ENCODE assay signal across 19 cellular contexts in genomic region chr13:81140675-81141074, GRCh38.
"Had no signal": no experiment of that assay in that cellular context is flagged by ENCODE, and none has a peak within 500 bp of the region (broad histone marks: within the 10 kb centered on the region; RNA-seq: fewer than 3 reads in every experiment).

No MANE protein-coding gene starts in this region.

- H3K9me3 ChIP-seq: adrenal gland, mucosa of descending colon, upper lobe of right lung had no signal

- H3K4me1 ChIP-seq: adrenal gland, upper lobe of right lung had no signal

- H3K4me1 Mint-ChIP-seq: activated CD4-positive, alpha-beta T cell treated with anti-CD3 and anti-CD28 coated beads for 36 hours; naive B cell had no signal

- DNase-seq: activated CD4-positive, alpha-beta memory T cell treated with anti-CD3 and anti-CD28 coated beads for 36 hours; activated CD4-positive, alpha-beta T cell treated with anti-CD3 and anti-CD28 coated beads for 36 hours; activated gamma-delta T cell treated with Interleukin-2 at 50 U/mL for 16 hours; activated T-cell treated with anti-CD3 and anti-CD28 coated beads for 4 hours; adrenal gland; effector memory CD4-positive, alpha-beta T cell; foreskin fibroblast; hippocampal formation; kidney; mucosa of descending colon; naive B cell; retina; stimulated activated CD8-positive, alpha-beta memory T cell treated with anti-CD3 and anti-CD28 coated beads, Interleukin-4, amount 100 ng/mL, for 48 hours; stimulated activated naive CD4-positive, alpha-beta T cell; SW 1271; upper lobe of right lung had no signal

- H3K27ac Mint-ChIP-seq: activated CD4-positive, alpha-beta memory T cell treated with anti-CD3 and anti-CD28 coated beads for 36 hours; activated CD4-positive, alpha-beta T cell treated with anti-CD3 and anti-CD28 coated beads for 36 hours; activated naive CD4-positive, alpha-beta T cell treated with anti-CD3 and anti-CD28 coated beads, Interleukin-2, amount 50 U/mL, for 72 hours; activated T-helper 1 cell treated with anti-CD3 and anti-CD28 coated beads, Interleukin-12 subunit alpha, Interleukin-12 subunit beta, Interleukin-2, Interleukin-4 antibody, amounts not matched to agents 30 ng/mL and 10 ng/mL and 1 ng/mL, durations not matched to agents 14 hours and 24 hours and 36 hours; dendritic cell treated with granulocyte-macrophage colony-stimulating factor and Interleukin-4, amounts not matched to agents 40 ng/mL and 50 ng/mL, for 4 days; naive B cell had no signal

- H3K9me3 Mint-ChIP-seq: activated T-helper 1 cell treated with anti-CD3 and anti-CD28 coated beads, Interleukin-12 subunit alpha, Interleukin-12 subunit beta, Interleukin-2, Interleukin-4 antibody, amounts not matched to agents 30 ng/mL and 10 ng/mL and 1 ng/mL, durations not matched to agents 14 hours and 24 hours and 36 hours had no signal

- H3K27me3 Mint-ChIP-seq: activated CD4-positive, alpha-beta memory T cell treated with anti-CD3 and anti-CD28 coated beads for 36 hours; activated CD4-positive, alpha-beta T cell treated with anti-CD3 and anti-CD28 coated beads for 36 hours; dendritic cell treated with granulocyte-macrophage colony-stimulating factor and Interleukin-4, amounts not matched to agents 40 ng/mL and 50 ng/mL, for 4 days; naive B cell had no signal

- H3K27me3 ChIP-seq: adrenal gland, upper lobe of right lung had no signal

- H3K36me3 Mint-ChIP-seq: activated CD4-positive, alpha-beta memory T cell treated with anti-CD3 and anti-CD28 coated beads for 36 hours; activated naive CD4-positive, alpha-beta T cell treated with anti-CD3 and anti-CD28 coated beads, Interleukin-2, amount 50 U/mL, for 72 hours; naive B cell had no signal

- H3K27ac ChIP-seq: adrenal gland, upper lobe of right lung had no signal

- H3K4me3 Mint-ChIP-seq: activated CD4-positive, alpha-beta memory T cell treated with anti-CD3 and anti-CD28 coated beads for 36 hours; activated CD4-positive, alpha-beta T cell treated with anti-CD3 and anti-CD28 coated beads for 36 hours; activated T-helper 1 cell treated with anti-CD3 and anti-CD28 coated beads, Interleukin-12 subunit alpha, Interleukin-12 subunit beta, Interleukin-2, Interleukin-4 antibody, amounts not matched to agents 30 ng/mL and 10 ng/mL and 1 ng/mL, durations not matched to agents 14 hours and 24 hours and 36 hours; dendritic cell treated with granulocyte-macrophage colony-stimulating factor and Interleukin-4, amounts not matched to agents 40 ng/mL and 50 ng/mL, for 4 days; naive B cell had no signal
